14 cellular contexts compared by ENCODE assay signal in genomic region chr12:88775742-88776151, GRCh38.
"Had no signal": no experiment of that assay in that cellular context is flagged by ENCODE, and none has a peak within 500 bp of the region (broad histone marks: within the 10 kb centered on the region; RNA-seq: fewer than 3 reads in every experiment).

No MANE protein-coding gene starts in this region.

- H3K4me1 ChIP-seq: heart right ventricle, lower lobe of right lung, uterus had no signal

- H3K4me3 ChIP-seq: heart right ventricle, lower lobe of right lung, stomach, thoracic aorta, uterus had no signal

- H3K36me3 ChIP-seq: heart right ventricle, lower lobe of right lung, stomach, thoracic aorta, uterus, WERI-Rb-1 had no signal

- DNase-seq: activated CD4-positive, alpha-beta memory T cell treated with anti-CD3 and anti-CD28 coated beads, Interleukin-2, amount 10 ng/mL, durations not matched to agents 7 days and 5 days; activated CD4-positive, alpha-beta T cell treated with anti-CD3 and anti-CD28 coated beads for 36 hours; activated gamma-delta T cell treated with Interleukin-2 at 50 U/mL for 16 hours; activated naive CD8-positive, alpha-beta T cell treated with anti-CD3 and anti-CD28 coated beads for 36 hours; activated T-cell treated with anti-CD3 and anti-CD28 coated beads, Interleukin-2, amount 50 U/mL, for 48 hours; heart right ventricle; islet precursor cell; lower lobe of right lung; occipital lobe; stimulated activated CD4-positive, alpha-beta T cell treated with anti-CD3 and anti-CD28 coated beads, Interleukin-4, amount 100 ng/mL, for 24 hours; stomach; uterus; WERI-Rb-1 had no signal

- H3K9me3 ChIP-seq: heart right ventricle, lower lobe of right lung, stomach, thoracic aorta, uterus had no signal

- H3K27ac ChIP-seq: heart right ventricle, lower lobe of right lung, stomach, thoracic aorta, uterus, WERI-Rb-1 had no signal

- ATAC-seq: activated CD4-positive, alpha-beta T cell treated with anti-CD3 and anti-CD28 coated beads for 36 hours; heart right ventricle had no signal

- H3K27me3 ChIP-seq: heart right ventricle, stomach, uterus had no signal
